In genomic region chr2:73877071-73877802, GRCh38 we compare ENCODE assay signal across 1 cellular context.
TF ChIP-seq lines count a peak whose summit lies in the region.

No MANE protein-coding gene starts in this region.

TF ChIP-seq in GM12878, 131 proteins besides CTCF, POLR2A, EP300 and RAD21 (continued from another document):
- TF ChIP-seq, protein P1, sequence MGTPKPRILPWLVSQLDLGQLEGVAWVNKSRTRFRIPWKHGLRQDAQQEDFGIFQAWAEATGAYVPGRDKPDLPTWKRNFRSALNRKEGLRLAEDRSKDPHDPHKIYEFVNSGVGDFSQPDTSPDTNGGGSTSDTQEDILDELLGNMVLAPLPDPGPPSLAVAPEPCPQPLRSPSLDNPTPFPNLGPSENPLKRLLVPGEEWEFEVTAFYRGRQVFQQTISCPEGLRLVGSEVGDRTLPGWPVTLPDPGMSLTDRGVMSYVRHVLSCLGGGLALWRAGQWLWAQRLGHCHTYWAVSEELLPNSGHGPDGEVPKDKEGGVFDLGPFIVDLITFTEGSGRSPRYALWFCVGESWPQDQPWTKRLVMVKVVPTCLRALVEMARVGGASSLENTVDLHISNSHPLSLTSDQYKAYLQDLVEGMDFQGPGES (IDR thresholded peaks at IDR 0.05), result no peak
- TF ChIP-seq SPI1 (IDR thresholded peaks at IDR 0.05; ENCODE audit: borderline replicate concordance, insufficient read depth, low read depth, low read length), result peak; percentile 41; the same call in 1 of the 2 replicates
- no peak for TF ChIP-seq FOXM1 (IDR thresholded peaks at IDR 0.05; ENCODE audit: low read depth, low read length)
